Comparison of ENCODE assay signal across 1 cellular context in genomic region chr14:20530771-20531571, GRCh38.
A peak's percentile ranks its signal among the peaks of the same experiment; 100 is the strongest.
TF ChIP-seq lines count a peak whose summit lies in the region.

No MANE protein-coding gene starts in this region.

TF ChIP-seq in HEK293, 187 proteins besides CTCF, POLR2A, EP300 and RAD21 (continued from another document):
- TF ChIP-seq ZBTB7A (tag by site-specific recombination; IDR thresholded peaks at IDR 0.05; ENCODE audit: low read depth) (no peak), ZNF585B (tag by site-specific recombination; IDR thresholded peaks at IDR 0.05) (no peak), ZNF623 (tag by site-specific recombination; IDR thresholded peaks at IDR 0.05) (no peak), ZBTB20 (tag by site-specific recombination; IDR thresholded peaks at IDR 0.05) (no peak), PRDM1 (tag by site-specific recombination; IDR thresholded peaks at IDR 0.05) (peak; percentile 83), KLF16 (tag by site-specific recombination; IDR thresholded peaks at IDR 0.05) (no peak), HOXC10 (CRISPR knock-in tag; IDR thresholded peaks at IDR 0.05) (no peak), ZBTB48 (tag by site-specific recombination; IDR thresholded peaks at IDR 0.05) (no peak), ZNF426 (tag by site-specific recombination; IDR thresholded peaks at IDR 0.05) (no peak), ZNF223 (tag by site-specific recombination; IDR thresholded peaks at IDR 0.05) (no peak), ZNF416 (tag by site-specific recombination; IDR thresholded peaks at IDR 0.05) (no peak), AEBP2 (tag by site-specific recombination; IDR thresholded peaks at IDR 0.05; ENCODE audit: borderline replicate concordance) (no peak), ZSCAN18 (tag by site-specific recombination; IDR thresholded peaks at IDR 0.05) (no peak), ZNF202 (tag by site-specific recombination; IDR thresholded peaks at IDR 0.05; ENCODE audit: borderline replicate concordance) (no peak), ZXDB (tag by site-specific recombination; IDR thresholded peaks at IDR 0.05) (0 out of 2 replicates have a peak, but pooled peaks have one; percentile 15), ZNF610 (tag by site-specific recombination; IDR thresholded peaks at IDR 0.05; ENCODE audit: borderline replicate concordance) (no peak), ZNF37A (tag by site-specific recombination; IDR thresholded peaks at IDR 0.05) (no peak), ZFP3 (tag by site-specific recombination; IDR thresholded peaks at IDR 0.05; ENCODE audit: low read depth) (no peak), ZNF10 (tag by site-specific recombination; IDR thresholded peaks at IDR 0.05) (no peak), ZNF138 (tag by site-specific recombination; IDR thresholded peaks at IDR 0.05; ENCODE audit: borderline replicate concordance) (no peak), TCF7L2 (IDR thresholded peaks at IDR 0.05; ENCODE audit: borderline replicate concordance, low read depth, low read length) (no peak), ZBTB6 (tag by site-specific recombination; IDR thresholded peaks at IDR 0.05) (peak; percentile 43; the same call in 1 of the 2 replicates), ZBTB17 (tag by site-specific recombination; IDR thresholded peaks at IDR 0.05) (peak; percentile 97), ZNF513 (tag by site-specific recombination; IDR thresholded peaks at IDR 0.05) (no peak), ZNF600 (tag by site-specific recombination; IDR thresholded peaks at IDR 0.05) (peak; percentile 65; the same call in 1 of the 2 replicates), ZBTB26 (tag by site-specific recombination; optimal IDR thresholded peaks at IDR 0.05) (no peak), ZNF621 (tag by site-specific recombination; IDR thresholded peaks at IDR 0.05) (no peak), ZNF350 (tag by site-specific recombination; IDR thresholded peaks at IDR 0.05) (no peak), ZNF76 (tag by site-specific recombination; IDR thresholded peaks at IDR 0.05; ENCODE audit: borderline replicate concordance, low read depth) (peak; percentile 14; the same call in 1 of the 2 replicates), ZNF214 (tag by site-specific recombination; IDR thresholded peaks at IDR 0.05; ENCODE audit: borderline replicate concordance) (no peak), ZNF639 (tag by site-specific recombination; IDR thresholded peaks at IDR 0.05) (no peak), GLIS2 (tag by site-specific recombination; IDR thresholded peaks at IDR 0.05) (no peak), ZNF148 (tag by site-specific recombination; IDR thresholded peaks at IDR 0.05; ENCODE audit: borderline replicate concordance) (no peak)
- TF ChIP-seq, protein P1, sequence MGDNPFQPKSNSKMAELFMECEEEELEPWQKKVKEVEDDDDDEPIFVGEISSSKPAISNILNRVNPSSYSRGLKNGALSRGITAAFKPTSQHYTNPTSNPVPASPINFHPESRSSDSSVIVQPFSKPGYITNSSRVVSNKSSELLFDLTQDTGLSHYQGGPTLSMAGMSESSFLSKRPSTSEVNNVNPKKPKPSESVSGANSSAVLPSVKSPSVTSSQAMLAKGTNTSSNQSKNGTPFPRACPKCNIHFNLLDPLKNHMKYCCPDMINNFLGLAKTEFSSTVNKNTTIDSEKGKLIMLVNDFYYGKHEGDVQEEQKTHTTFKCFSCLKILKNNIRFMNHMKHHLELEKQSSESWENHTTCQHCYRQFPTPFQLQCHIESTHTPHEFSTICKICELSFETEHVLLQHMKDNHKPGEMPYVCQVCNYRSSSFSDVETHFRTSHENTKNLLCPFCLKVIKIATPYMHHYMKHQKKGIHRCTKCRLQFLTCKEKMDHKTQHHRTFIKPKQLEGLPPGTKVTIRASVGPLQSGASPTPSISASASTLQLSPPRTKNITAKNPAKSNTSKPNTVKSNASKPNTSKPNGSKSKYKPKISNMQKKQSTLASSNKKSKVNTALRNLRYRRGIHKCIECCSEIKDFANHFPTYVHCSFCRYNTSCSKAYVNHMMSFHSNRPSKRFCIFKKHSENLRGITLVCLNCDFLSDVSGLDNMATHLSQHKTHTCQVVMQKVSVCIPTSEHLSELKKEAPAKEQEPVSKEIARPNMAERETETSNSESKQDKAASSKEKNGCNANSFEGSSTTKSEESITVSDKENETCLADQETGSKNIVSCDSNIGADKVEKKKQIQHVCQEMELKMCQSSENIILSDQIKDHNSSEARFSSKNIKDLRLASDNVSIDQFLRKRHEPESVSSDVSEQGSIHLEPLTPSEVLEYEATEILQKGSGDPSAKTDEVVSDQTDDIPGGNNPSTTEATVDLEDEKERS (tag by site-specific recombination; IDR thresholded peaks at IDR 0.05), result no peak
- TF ChIP-seq, protein P2, sequence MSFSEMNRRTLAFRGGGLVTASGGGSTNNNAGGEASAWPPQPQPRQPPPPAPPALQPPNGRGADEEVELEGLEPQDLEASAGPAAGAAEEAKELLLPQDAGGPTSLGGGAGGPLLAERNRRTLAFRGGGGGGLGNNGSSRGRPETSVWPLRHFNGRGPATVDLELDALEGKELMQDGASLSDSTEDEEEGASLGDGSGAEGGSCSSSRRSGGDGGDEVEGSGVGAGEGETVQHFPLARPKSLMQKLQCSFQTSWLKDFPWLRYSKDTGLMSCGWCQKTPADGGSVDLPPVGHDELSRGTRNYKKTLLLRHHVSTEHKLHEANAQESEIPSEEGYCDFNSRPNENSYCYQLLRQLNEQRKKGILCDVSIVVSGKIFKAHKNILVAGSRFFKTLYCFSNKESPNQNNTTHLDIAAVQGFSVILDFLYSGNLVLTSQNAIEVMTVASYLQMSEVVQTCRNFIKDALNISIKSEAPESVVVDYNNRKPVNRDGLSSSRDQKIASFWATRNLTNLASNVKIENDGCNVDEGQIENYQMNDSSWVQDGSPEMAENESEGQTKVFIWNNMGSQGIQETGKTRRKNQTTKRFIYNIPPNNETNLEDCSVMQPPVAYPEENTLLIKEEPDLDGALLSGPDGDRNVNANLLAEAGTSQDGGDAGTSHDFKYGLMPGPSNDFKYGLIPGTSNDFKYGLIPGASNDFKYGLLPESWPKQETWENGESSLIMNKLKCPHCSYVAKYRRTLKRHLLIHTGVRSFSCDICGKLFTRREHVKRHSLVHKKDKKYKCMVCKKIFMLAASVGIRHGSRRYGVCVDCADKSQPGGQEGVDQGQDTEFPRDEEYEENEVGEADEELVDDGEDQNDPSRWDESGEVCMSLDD (tag by site-specific recombination; IDR thresholded peaks at IDR 0.05), result 0 out of 2 replicates have a peak, but pooled peaks have one; percentile 37
- TF ChIP-seq, protein P3, sequence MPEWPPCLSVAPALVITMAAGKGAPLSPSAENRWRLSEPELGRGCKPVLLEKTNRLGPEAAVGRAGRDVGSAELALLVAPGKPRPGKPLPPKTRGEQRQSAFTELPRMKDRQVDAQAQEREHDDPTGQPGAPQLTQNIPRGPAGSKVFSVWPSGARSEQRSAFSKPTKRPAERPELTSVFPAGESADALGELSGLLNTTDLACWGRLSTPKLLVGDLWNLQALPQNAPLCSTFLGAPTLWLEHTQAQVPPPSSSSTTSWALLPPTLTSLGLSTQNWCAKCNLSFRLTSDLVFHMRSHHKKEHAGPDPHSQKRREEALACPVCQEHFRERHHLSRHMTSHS (tag by site-specific recombination; IDR thresholded peaks at IDR 0.05), result no peak
TF ChIP-seq in HEK293: peak in this region for 10.
